ENCODE assay signal across 1 cellular context in the genomic region with DNA sequence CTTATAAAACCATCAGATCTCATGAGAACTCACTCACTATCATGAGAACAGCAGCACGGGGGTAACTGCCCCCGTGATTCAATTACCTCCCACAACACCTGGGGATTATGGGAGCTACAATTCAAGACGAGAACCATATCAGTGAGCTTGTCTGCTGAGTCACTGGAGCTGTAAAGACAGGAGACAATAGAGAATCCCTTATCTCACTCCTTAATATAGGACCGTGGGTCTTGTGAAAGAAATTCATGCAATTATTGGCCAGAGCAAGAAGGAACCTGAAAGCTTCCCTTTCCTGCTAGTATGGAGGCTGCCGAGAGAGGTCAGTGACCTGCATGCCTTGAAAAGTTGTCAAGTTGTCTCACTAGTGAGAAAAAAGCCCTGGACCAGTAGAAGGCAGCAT.
A peak's percentile ranks its signal among the peaks of the same experiment; 100 is the strongest.
TF ChIP-seq lines count a peak whose summit lies in the region.

No MANE protein-coding gene starts in this region.

TF ChIP-seq in K562, 482 proteins besides CTCF, POLR2A, EP300 and RAD21:
- TF ChIP-seq YBX1 (IDR thresholded peaks at IDR 0.05) (no peak), CBX1 (IDR thresholded peaks at IDR 0.05; ENCODE audit: low read depth) (no peak), SOX6 (IDR thresholded peaks at IDR 0.05) (peak; percentile 95), CTBP1 (IDR thresholded peaks at IDR 0.05; ENCODE audit: borderline replicate concordance) (peak; percentile 63; the same call in 1 of the 2 replicates), ZNF239 (CRISPR knock-in tag; IDR thresholded peaks at IDR 0.05) (peak; percentile 85), THAP12 (CRISPR knock-in tag; IDR thresholded peaks at IDR 0.05) (no peak), PHF20 (IDR thresholded peaks at IDR 0.05; ENCODE audit: partially characterized antibody) (no peak), MAFF (IDR thresholded peaks at IDR 0.05; ENCODE audit: low read length) (peak; percentile 66; the same call in 1 of the 2 replicates), NFE2L1 (tag; IDR thresholded peaks at IDR 0.05; ENCODE audit: borderline replicate concordance, low read depth) (peak; percentile 27; the same call in 1 of the 2 replicates), ZEB2 (IDR thresholded peaks at IDR 0.05) (peak; percentile 70; the same call in 1 of the 2 replicates), ZNF431 (CRISPR knock-in tag; IDR thresholded peaks at IDR 0.05) (no peak), ZNF175 (CRISPR knock-in tag; IDR thresholded peaks at IDR 0.05; ENCODE audit: low read depth) (no peak), FOXJ2 (tag; IDR thresholded peaks at IDR 0.05) (no peak), ARID1B (IDR thresholded peaks at IDR 0.05) (peak; percentile 50), SMARCA4 (IDR thresholded peaks at IDR 0.05) (peak; percentile 30; the same call in 1 of the 2 replicates), ZNF277 (CRISPR knock-in tag; IDR thresholded peaks at IDR 0.05; ENCODE audit: borderline replicate concordance) (no peak), CEBPB (tag; IDR thresholded peaks at IDR 0.05) (peak; percentile 85), ATF7 (IDR thresholded peaks at IDR 0.05) (0 out of 2 replicates have a peak, but pooled peaks have one; percentile 21), NR3C1 (CRISPR knock-in tag; IDR thresholded peaks at IDR 0.05) (no peak), TOE1 (IDR thresholded peaks at IDR 0.05; ENCODE audit: borderline replicate concordance) (no peak), TOE1 (CRISPR knock-in tag; IDR thresholded peaks at IDR 0.05; ENCODE audit: borderline replicate concordance, low read depth) (no peak), ZNF212 (CRISPR knock-in tag; IDR thresholded peaks at IDR 0.05) (no peak), MECOM (CRISPR knock-in tag; IDR thresholded peaks at IDR 0.05) (peak; percentile 64; the same call in 1 of the 2 replicates), SAP30 (IDR thresholded peaks at IDR 0.05; ENCODE audit: borderline replicate concordance, insufficient read depth, low read depth, low read length, poor library complexity, severe bottlenecking) (no peak), MAFG (tag; conservative IDR thresholded peaks at IDR 0.05) (peak; percentile 82), CBFA2T3 (IDR thresholded peaks at IDR 0.05) (peak; percentile 32; the same call in 1 of the 2 replicates), ELK3 (CRISPR knock-in tag; IDR thresholded peaks at IDR 0.05) (no peak), ZNF583 (CRISPR knock-in tag; IDR thresholded peaks at IDR 0.05) (no peak), CXXC5 (CRISPR knock-in tag; IDR thresholded peaks at IDR 0.05) (peak; percentile 47; the same call in 1 of the 2 replicates), NFE2 (IDR thresholded peaks at IDR 0.05; ENCODE audit: low read depth) (peak; percentile 90), C11orf30 (IDR thresholded peaks at IDR 0.05; ENCODE audit: low read depth) (peak; percentile 68), HMBOX1 (IDR thresholded peaks at IDR 0.05) (no peak), BACH1 (tag; IDR thresholded peaks at IDR 0.05) (peak; percentile 73; the same call in 1 of the 2 replicates), L3MBTL2 (IDR thresholded peaks at IDR 0.05) (peak; percentile 26; the same call in 1 of the 2 replicates), JUND (IDR thresholded peaks at IDR 0.05; ENCODE audit: borderline replicate concordance, low read depth, low read length) (peak; percentile 29; the same call in 1 of the 2 replicates), JUND (tag; IDR thresholded peaks at IDR 0.05; ENCODE audit: borderline replicate concordance, low read depth, low read length) (peak; percentile 58; the same call in 2 of the 3 replicates), COPS2 (conservative IDR thresholded peaks at IDR 0.05) (no peak), NRF1 (conservative IDR thresholded peaks at IDR 0.05 in 1 of 2, IDR thresholded peaks at IDR 0.05 in 1 of 2) (no peak), FOSL1 (tag; conservative IDR thresholded peaks at IDR 0.05) (peak; percentile 51; the same call in 1 of the 2 replicates), XRCC4 (IDR thresholded peaks at IDR 0.05; ENCODE audit: extremely low read depth, insufficient read depth, insufficient read length) (no peak), TEAD4 (IDR thresholded peaks at IDR 0.05; ENCODE audit: low read length) (peak; percentile 22; the same call in 1 of the 2 replicates), TEAD4 (CRISPR knock-in tag; IDR thresholded peaks at IDR 0.05; ENCODE audit: borderline replicate concordance) (no peak), CREB3L1 (IDR thresholded peaks at IDR 0.05; ENCODE audit: borderline replicate concordance, low read depth) (no peak), MAFK (IDR thresholded peaks at IDR 0.05; ENCODE audit: low read length) (peak; percentile 54; the same call in 1 of the 2 replicates), ARNT (IDR thresholded peaks at IDR 0.05) (0 out of 4 replicates have a peak, but pooled peaks of 1 of the 2 experiments have one; percentile 31), ZNF232 (CRISPR knock-in tag; IDR thresholded peaks at IDR 0.05) (no peak), ZNF316 (IDR thresholded peaks at IDR 0.05) (peak; percentile 36; the same call in 1 of the 2 replicates), CHD1 (IDR thresholded peaks at IDR 0.05; ENCODE audit: low read length) (no peak), DPF2 (IDR thresholded peaks at IDR 0.05) (peak; percentile 44; the same call in 1 of the 2 replicates)
- TF ChIP-seq, protein P1, sequence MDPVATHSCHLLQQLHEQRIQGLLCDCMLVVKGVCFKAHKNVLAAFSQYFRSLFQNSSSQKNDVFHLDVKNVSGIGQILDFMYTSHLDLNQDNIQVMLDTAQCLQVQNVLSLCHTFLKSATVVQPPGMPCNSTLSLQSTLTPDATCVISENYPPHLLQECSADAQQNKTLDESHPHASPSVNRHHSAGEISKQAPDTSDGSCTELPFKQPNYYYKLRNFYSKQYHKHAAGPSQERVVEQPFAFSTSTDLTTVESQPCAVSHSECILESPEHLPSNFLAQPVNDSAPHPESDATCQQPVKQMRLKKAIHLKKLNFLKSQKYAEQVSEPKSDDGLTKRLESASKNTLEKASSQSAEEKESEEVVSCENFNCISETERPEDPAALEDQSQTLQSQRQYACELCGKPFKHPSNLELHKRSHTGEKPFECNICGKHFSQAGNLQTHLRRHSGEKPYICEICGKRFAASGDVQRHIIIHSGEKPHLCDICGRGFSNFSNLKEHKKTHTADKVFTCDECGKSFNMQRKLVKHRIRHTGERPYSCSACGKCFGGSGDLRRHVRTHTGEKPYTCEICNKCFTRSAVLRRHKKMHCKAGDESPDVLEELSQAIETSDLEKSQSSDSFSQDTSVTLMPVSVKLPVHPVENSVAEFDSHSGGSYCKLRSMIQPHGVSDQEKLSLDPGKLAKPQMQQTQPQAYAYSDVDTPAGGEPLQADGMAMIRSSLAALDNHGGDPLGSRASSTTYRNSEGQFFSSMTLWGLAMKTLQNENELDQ (CRISPR knock-in tag; IDR thresholded peaks at IDR 0.05; ENCODE audit: borderline replicate concordance), result no peak
